In the genomic region with DNA sequence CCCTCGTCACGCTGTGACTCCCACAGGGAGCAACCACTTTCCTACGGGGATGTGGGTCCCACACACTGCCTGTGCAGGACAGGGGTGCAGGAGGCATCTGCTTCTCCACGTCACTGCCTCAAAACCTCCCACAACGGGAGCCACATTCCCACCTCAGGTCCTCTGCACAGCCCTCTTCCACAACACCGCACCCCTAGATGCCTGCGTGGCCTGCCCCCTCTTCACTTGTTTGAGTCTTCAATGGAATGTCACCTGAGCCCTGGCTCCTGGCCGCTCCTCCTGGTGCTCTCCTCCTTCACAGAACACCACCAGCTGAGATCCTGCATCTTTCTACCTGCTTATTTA, we compare ENCODE assay signal across 1 cellular context.
TF ChIP-seq lines count a peak whose summit lies in the region.

No MANE protein-coding gene starts in this region.

TF ChIP-seq in HepG2, 621 proteins besides CTCF, POLR2A, EP300 and RAD21:
- TF ChIP-seq, protein P1, sequence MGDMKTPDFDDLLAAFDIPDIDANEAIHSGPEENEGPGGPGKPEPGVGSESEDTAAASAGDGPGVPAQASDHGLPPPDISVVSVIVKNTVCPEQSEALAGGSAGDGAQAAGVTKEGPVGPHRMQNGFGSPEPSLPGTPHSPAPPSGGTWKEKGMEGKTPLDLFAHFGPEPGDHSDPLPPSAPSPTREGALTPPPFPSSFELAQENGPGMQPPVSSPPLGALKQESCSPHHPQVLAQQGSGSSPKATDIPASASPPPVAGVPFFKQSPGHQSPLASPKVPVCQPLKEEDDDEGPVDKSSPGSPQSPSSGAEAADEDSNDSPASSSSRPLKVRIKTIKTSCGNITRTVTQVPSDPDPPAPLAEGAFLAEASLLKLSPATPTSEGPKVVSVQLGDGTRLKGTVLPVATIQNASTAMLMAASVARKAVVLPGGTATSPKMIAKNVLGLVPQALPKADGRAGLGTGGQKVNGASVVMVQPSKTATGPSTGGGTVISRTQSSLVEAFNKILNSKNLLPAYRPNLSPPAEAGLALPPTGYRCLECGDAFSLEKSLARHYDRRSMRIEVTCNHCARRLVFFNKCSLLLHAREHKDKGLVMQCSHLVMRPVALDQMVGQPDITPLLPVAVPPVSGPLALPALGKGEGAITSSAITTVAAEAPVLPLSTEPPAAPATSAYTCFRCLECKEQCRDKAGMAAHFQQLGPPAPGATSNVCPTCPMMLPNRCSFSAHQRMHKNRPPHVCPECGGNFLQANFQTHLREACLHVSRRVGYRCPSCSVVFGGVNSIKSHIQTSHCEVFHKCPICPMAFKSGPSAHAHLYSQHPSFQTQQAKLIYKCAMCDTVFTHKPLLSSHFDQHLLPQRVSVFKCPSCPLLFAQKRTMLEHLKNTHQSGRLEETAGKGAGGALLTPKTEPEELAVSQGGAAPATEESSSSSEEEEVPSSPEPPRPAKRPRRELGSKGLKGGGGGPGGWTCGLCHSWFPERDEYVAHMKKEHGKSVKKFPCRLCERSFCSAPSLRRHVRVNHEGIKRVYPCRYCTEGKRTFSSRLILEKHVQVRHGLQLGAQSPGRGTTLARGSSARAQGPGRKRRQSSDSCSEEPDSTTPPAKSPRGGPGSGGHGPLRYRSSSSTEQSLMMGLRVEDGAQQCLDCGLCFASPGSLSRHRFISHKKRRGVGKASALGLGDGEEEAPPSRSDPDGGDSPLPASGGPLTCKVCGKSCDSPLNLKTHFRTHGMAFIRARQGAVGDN (CRISPR knock-in tag; IDR thresholded peaks at IDR 0.05): 0 out of 2 replicates have a peak, but pooled peaks have one; percentile 3
- no peak for TF ChIP-seq ZNF83 (CRISPR knock-in tag; IDR thresholded peaks at IDR 0.05; ENCODE audit: borderline replicate concordance)
TF ChIP-seq in HepG2: peak in this region for 1.
